Comparison of ENCODE assay signal across 1 cellular context in genomic region chr12:57579677-57580465, GRCh38.
TF ChIP-seq lines count a peak whose summit lies in the region.

No MANE protein-coding gene starts in this region.

TF ChIP-seq in HepG2, 621 proteins besides CTCF, POLR2A, EP300 and RAD21 (continued from another document and continues in another):
- TF ChIP-seq KAT2B (IDR thresholded peaks at IDR 0.05; ENCODE audit: borderline replicate concordance, low read depth, low read length): 0 out of 2 replicates have a peak, but pooled peaks have one; percentile 44
- peak; percentile 86 for TF ChIP-seq JUND (CRISPR knock-in tag; IDR thresholded peaks at IDR 0.05)
- TF ChIP-seq NFE2L2 (IDR thresholded peaks at IDR 0.05; ENCODE audit: low read length): no peak
- TF ChIP-seq PCBP2 (optimal IDR thresholded peaks at IDR 0.05; ENCODE audit: low read depth, low read length, poor library complexity, severe bottlenecking): no peak
- TF ChIP-seq NCOA1 (CRISPR knock-in tag; IDR thresholded peaks at IDR 0.05): no peak
- peak; percentile 8; the same call in 1 of the 2 replicates for TF ChIP-seq ZNF792 (CRISPR knock-in tag; IDR thresholded peaks at IDR 0.05)
- TF ChIP-seq ZNF441 (CRISPR knock-in tag; IDR thresholded peaks at IDR 0.05; ENCODE audit: borderline replicate concordance): no peak
- no peak for TF ChIP-seq PAF1 (CRISPR knock-in tag; IDR thresholded peaks at IDR 0.05)
- TF ChIP-seq NFRKB (IDR thresholded peaks at IDR 0.05): no peak
- no peak for TF ChIP-seq HDAC6 (IDR thresholded peaks at IDR 0.05; ENCODE audit: low read depth, low read length)
- TF ChIP-seq NR2F1 (CRISPR knock-in tag; IDR thresholded peaks at IDR 0.05): no peak
- no peak for TF ChIP-seq ZNF230 (CRISPR knock-in tag; IDR thresholded peaks at IDR 0.05)
- TF ChIP-seq CENPX (CRISPR knock-in tag; IDR thresholded peaks at IDR 0.05): no peak
- no peak for TF ChIP-seq REXO4 (CRISPR knock-in tag; IDR thresholded peaks at IDR 0.05; ENCODE audit: borderline replicate concordance)
- TF ChIP-seq HOXA5 (CRISPR knock-in tag; IDR thresholded peaks at IDR 0.05): no peak
- no peak for TF ChIP-seq ZNF784 (CRISPR knock-in tag; IDR thresholded peaks at IDR 0.05; ENCODE audit: borderline replicate concordance)
- TF ChIP-seq ZNF317 (CRISPR knock-in tag; IDR thresholded peaks at IDR 0.05): no peak
- TF ChIP-seq ARID3A (IDR thresholded peaks at IDR 0.05; ENCODE audit: low read depth, low read length): 0 out of 2 replicates have a peak, but pooled peaks have one; percentile 25
- TF ChIP-seq KLF13 (CRISPR knock-in tag; IDR thresholded peaks at IDR 0.05): no peak
- no peak for TF ChIP-seq SUZ12 (IDR thresholded peaks at IDR 0.05; ENCODE audit: low read depth, low read length)
- no peak for TF ChIP-seq ZZZ3 (CRISPR knock-in tag; IDR thresholded peaks at IDR 0.05; ENCODE audit: borderline replicate concordance)
- no peak for TF ChIP-seq ZNF160 (CRISPR knock-in tag; IDR thresholded peaks at IDR 0.05)
- no peak for TF ChIP-seq HMGA1 (CRISPR knock-in tag; conservative IDR thresholded peaks at IDR 0.05)
- TF ChIP-seq ZNF879 (CRISPR knock-in tag; IDR thresholded peaks at IDR 0.05): no peak
- TF ChIP-seq ZNF839 (CRISPR knock-in tag; IDR thresholded peaks at IDR 0.05; ENCODE audit: borderline replicate concordance): no peak
- peak; percentile 72; the same call in 1 of the 2 replicates for TF ChIP-seq ZNF362 (CRISPR knock-in tag; IDR thresholded peaks at IDR 0.05; ENCODE audit: borderline replicate concordance)
- 0 out of 2 replicates have a peak, but pooled peaks have one; percentile 60 for TF ChIP-seq NKX3-1 (CRISPR knock-in tag; IDR thresholded peaks at IDR 0.05)
- TF ChIP-seq TBX3 (IDR thresholded peaks at IDR 0.05; ENCODE audit: borderline replicate concordance): no peak
- no peak for TF ChIP-seq ZNF24 (IDR thresholded peaks at IDR 0.05)
- no peak; the same call in 1 of the 2 replicates for TF ChIP-seq ZNF263 (CRISPR knock-in tag; IDR thresholded peaks at IDR 0.05)
- TF ChIP-seq MYPOP (CRISPR knock-in tag; IDR thresholded peaks at IDR 0.05): no peak
- peak; percentile 31; the same call in 1 of the 2 replicates for TF ChIP-seq TARDBP (CRISPR knock-in tag; IDR thresholded peaks at IDR 0.05)
- TF ChIP-seq HNF1B (CRISPR knock-in tag; IDR thresholded peaks at IDR 0.05): no peak
- no peak for TF ChIP-seq ZFP36L2 (CRISPR knock-in tag; IDR thresholded peaks at IDR 0.05)
- no peak; the same call in 1 of the 2 replicates for TF ChIP-seq ZNF556 (CRISPR knock-in tag; IDR thresholded peaks at IDR 0.05; ENCODE audit: borderline replicate concordance)
- TF ChIP-seq BATF2 (CRISPR knock-in tag; IDR thresholded peaks at IDR 0.05): no peak
- TF ChIP-seq ZBTB21 (CRISPR knock-in tag; IDR thresholded peaks at IDR 0.05): no peak; the same call in 1 of the 2 replicates
- TF ChIP-seq ZNF264 (CRISPR knock-in tag; IDR thresholded peaks at IDR 0.05): 0 out of 2 replicates have a peak, but pooled peaks have one; percentile 14
- 0 out of 2 replicates have a peak, but pooled peaks have one; percentile 11 for TF ChIP-seq TAF1 (CRISPR knock-in tag; IDR thresholded peaks at IDR 0.05)
- TF ChIP-seq LCORL (IDR thresholded peaks at IDR 0.05): peak; percentile 75; the same call in 1 of the 2 replicates
- no peak for TF ChIP-seq LCORL (CRISPR knock-in tag; IDR thresholded peaks at IDR 0.05)
- no peak for TF ChIP-seq SMAD9 (CRISPR knock-in tag; IDR thresholded peaks at IDR 0.05)
- TF ChIP-seq ZNF382 (CRISPR knock-in tag; IDR thresholded peaks at IDR 0.05; ENCODE audit: borderline replicate concordance): no peak
- TF ChIP-seq ZNF205 (CRISPR knock-in tag; IDR thresholded peaks at IDR 0.05): peak; percentile 41; the same call in 1 of the 2 replicates
- TF ChIP-seq ZFX (CRISPR knock-in tag; IDR thresholded peaks at IDR 0.05; ENCODE audit: low read depth): peak; percentile 25
- 0 out of 2 replicates have a peak, but pooled peaks have one; percentile 47 for TF ChIP-seq CREB3 (CRISPR knock-in tag; IDR thresholded peaks at IDR 0.05)
- no peak for TF ChIP-seq SOX6 (IDR thresholded peaks at IDR 0.05)
- TF ChIP-seq SOX6 (CRISPR knock-in tag; IDR thresholded peaks at IDR 0.05): peak; percentile 44
- TF ChIP-seq KDM5B (CRISPR knock-in tag; IDR thresholded peaks at IDR 0.05; ENCODE audit: borderline replicate concordance): no peak
- peak; percentile 33; the same call in 1 of the 2 replicates for TF ChIP-seq MAZ (IDR thresholded peaks at IDR 0.05; ENCODE audit: borderline replicate concordance, low read depth, low read length)
- TF ChIP-seq MAZ (CRISPR knock-in tag; IDR thresholded peaks at IDR 0.05; ENCODE audit: low read depth): no peak
- peak; percentile 86; the same call in 1 of the 2 replicates for TF ChIP-seq ARID2 (CRISPR knock-in tag; IDR thresholded peaks at IDR 0.05; ENCODE audit: borderline replicate concordance)
- peak; percentile 45 for TF ChIP-seq NCOA2 (CRISPR knock-in tag; IDR thresholded peaks at IDR 0.05)
- TF ChIP-seq ATF1 (CRISPR knock-in tag; IDR thresholded peaks at IDR 0.05): peak; percentile 52; the same call in 1 of the 2 replicates
- TF ChIP-seq ZNF138 (CRISPR knock-in tag; IDR thresholded peaks at IDR 0.05; ENCODE audit: low read depth): no peak
- TF ChIP-seq ZNF710 (CRISPR knock-in tag; IDR thresholded peaks at IDR 0.05; ENCODE audit: borderline replicate concordance): peak; percentile 31; the same call in 1 of the 2 replicates
- TF ChIP-seq GLMP (CRISPR knock-in tag; IDR thresholded peaks at IDR 0.05; ENCODE audit: borderline replicate concordance): no peak
- TF ChIP-seq ZFP36 (IDR thresholded peaks at IDR 0.05; ENCODE audit: borderline replicate concordance, low read depth, low read length, partially characterized antibody): no peak
- TF ChIP-seq PHF21A (CRISPR knock-in tag; IDR thresholded peaks at IDR 0.05): peak; percentile 76
- TF ChIP-seq MBD4 (IDR thresholded peaks at IDR 0.05; ENCODE audit: borderline replicate concordance, low read length): no peak; the same call in 1 of the 2 replicates
- TF ChIP-seq HOXA3 (CRISPR knock-in tag; IDR thresholded peaks at IDR 0.05): peak; percentile 54
- TF ChIP-seq ZNF790 (CRISPR knock-in tag; IDR thresholded peaks at IDR 0.05; ENCODE audit: borderline replicate concordance): no peak
